Comparison of ENCODE assay signal across 10 cellular contexts in the genomic region with DNA sequence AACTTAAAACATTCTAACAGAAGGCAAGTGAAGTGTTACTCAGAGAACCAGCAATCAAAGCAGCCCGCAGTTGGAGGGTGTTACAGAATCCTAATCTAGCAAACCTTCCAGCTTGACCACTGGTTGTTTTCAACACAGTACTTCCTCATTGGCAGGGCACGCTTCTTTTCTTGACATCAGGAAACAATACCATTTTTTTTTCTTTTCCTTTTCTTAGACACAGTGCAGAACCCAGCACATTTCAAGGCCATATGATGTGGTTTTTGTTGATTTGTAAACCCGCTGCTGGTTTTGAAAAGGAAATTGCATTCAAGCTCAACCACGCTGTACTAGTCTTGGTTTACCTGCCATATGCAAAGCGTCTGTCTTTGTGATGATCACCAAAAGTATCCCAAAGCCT. TPM values are rescaled to one million over a fixed set of nuclear protein-coding genes. Genes with fewer than 3 reads are reported as not detected.
DNase-seq lines count a peak whose midpoint lies in the region; ATAC-seq, FAIRE-seq and TF ChIP-seq lines count a peak whose summit lies in the region.
"Had no signal": no experiment of that assay in that cellular context is flagged by ENCODE, and none has a peak within 500 bp of the region (broad histone marks: within the 10 kb centered on the region; RNA-seq: fewer than 3 reads in every experiment).

No MANE protein-coding gene starts in this region.

- H3K9me3 Mint-ChIP-seq in activated CD4-positive, alpha-beta memory T cell treated with anti-CD3 and anti-CD28 coated beads for 36 hours: no peaks in the 10 kb centered on the region

- intact Hi-C loops in heart right ventricle (cut with DNase I): no loop called here
- intact Hi-C loops in activated CD4-positive, alpha-beta memory T cell treated with anti-CD3 and anti-CD28 coated beads for 36 hours (cut with micrococcal nuclease): no loop called here

- peaks cover 18% of the 10 kb centered on the region for H3K27me3 Mint-ChIP-seq in activated CD4-positive, alpha-beta memory T cell treated with anti-CD3 and anti-CD28 coated beads for 36 hours

- no peak overlapping the region for H2AFZ ChIP-seq in GM23248

- no peak for FAIRE-seq in D721Med (lab: Jason Lieb, UNC)
- FAIRE-seq: TTC549 had no signal

- H3K27me3 ChIP-seq in heart right ventricle (no peaks in the 10 kb centered on the region), stomach smooth muscle (ENCODE audit: control insufficient read depth in 1 of 2, insufficient read depth in 2 of 2, low read length in 2 of 2) (no peaks in the 10 kb centered on the region), GM23248 (replicated peaks; ENCODE audit: insufficient read depth) (no peaks in the 10 kb centered on the region)

- H3K36me3 Mint-ChIP-seq in activated CD4-positive, alpha-beta memory T cell treated with anti-CD3 and anti-CD28 coated beads for 36 hours: no peaks in the 10 kb centered on the region

- H3K27ac ChIP-seq in heart right ventricle (peak overlapping the region in 8 of 10 donors; percentile 11 to 70 (median 44)), stomach smooth muscle (ENCODE audit: low read length) (peak overlapping the region; percentile 12), GM23248 (no peak overlapping the region)
- H3K27ac ChIP-seq: HL-60 had no signal

- WGBS in heart right ventricle, 2 donors: 35 to 44% methylated on average over 5 of the region's 5 CpGs
- 83 to 88% methylated on average over 5 of the region's 5 CpGs for WGBS in GM23248 (ENCODE audit: low coverage in 1 of 2, low lambda C conversion rate in 2 of 2, missing lambda C conversion rate in 2 of 2), 2 experiments

- H3K4me2 ChIP-seq in GM23248 (ENCODE audit: unreplicated experiment): no peak overlapping the region

- peak; percentile 81 for DNase-seq in MV-4-11 (lab: John Stamatoyannopoulos, UW)
- DNase-seq in heart right ventricle: peak in 1 of 2 donors; percentile 33
- DNase-seq in activated CD4-positive, alpha-beta memory T cell treated with anti-CD3 and anti-CD28 coated beads for 36 hours: no peak
- no peak for DNase-seq in D721Med (ENCODE audit: insufficient read length, low spot score)
- DNase-seq in GM23248: no peak
- DNase-seq: EL had no signal

- no peaks in the 10 kb centered on the region for H3K9me2 ChIP-seq in GM23248 (ENCODE audit: insufficient read depth)

- H3K27ac Mint-ChIP-seq in activated CD4-positive, alpha-beta memory T cell treated with anti-CD3 and anti-CD28 coated beads for 36 hours: no peak overlapping the region

- H4K20me1 ChIP-seq in GM23248 (ENCODE audit: insufficient read depth): no peaks in the 10 kb centered on the region

- no peak overlapping the region for H3K9ac ChIP-seq in stomach smooth muscle (ENCODE audit: low read length in 2 of 2)
- H3K9ac ChIP-seq in GM23248: no peak overlapping the region

- ATAC-seq in GM21423 (IDR thresholded peaks at IDR 0.05; ENCODE audit: unreplicated experiment) (peak; percentile 51), heart right ventricle (peak in 7 of 8 donors; percentile 21 to 72 (median 34))

- H3K4me1 ChIP-seq in heart right ventricle: peaks cover under 1 to 95% (median 78%) of the 10 kb centered on the region in 9 donors
- peaks cover 48% of the 10 kb centered on the region for H3K4me1 ChIP-seq in stomach smooth muscle (ENCODE audit: control insufficient read depth, insufficient read depth, low read length)
- peaks cover 29% of the 10 kb centered on the region for H3K4me1 ChIP-seq in GM23248 (ENCODE audit: insufficient read depth)

- no peaks in the 10 kb centered on the region for H3K79me2 ChIP-seq in GM23248 (ENCODE audit: insufficient read depth)

- POLR2A ChIA-PET in activated CD4-positive, alpha-beta memory T cell treated with anti-CD3 and anti-CD28 coated beads for 36 hours (lab: Charles Lee): no interaction called here

- CTCF ChIA-PET in activated CD4-positive, alpha-beta memory T cell treated with anti-CD3 and anti-CD28 coated beads for 36 hours (lab: Charles Lee): interaction anchor here (0.8 kb wide), 1 partner anchor 13 kb away, joined by 3 read pairs; no protein-coding TSS in a partner anchor

- peaks cover 11% of the 10 kb centered on the region for H3K4me1 Mint-ChIP-seq in activated CD4-positive, alpha-beta memory T cell treated with anti-CD3 and anti-CD28 coated beads for 36 hours (ENCODE audit: low read depth)

- H3K9me3 ChIP-seq in heart right ventricle: peaks cover 0 to 6% (median 0%) of the 10 kb centered on the region in 11 donors
- no peaks in the 10 kb centered on the region for H3K9me3 ChIP-seq in stomach smooth muscle (ENCODE audit: control insufficient read depth in 2 of 2, low read length in 2 of 2)
- H3K9me3 ChIP-seq in GM23248 (ENCODE audit: low read depth): no peaks in the 10 kb centered on the region

- in situ Hi-C loops in GM23248 (cut with MboI): no loop called here

- TF ChIP-seq CTCF in heart right ventricle (IDR thresholded peaks at IDR 0.05) (no peak), D721Med (IDR thresholded peaks at IDR 0.05; ENCODE audit: insufficient read depth, missing control alignments) (no peak)

- H3K4me3 Mint-ChIP-seq in activated CD4-positive, alpha-beta memory T cell treated with anti-CD3 and anti-CD28 coated beads for 36 hours: no peak overlapping the region

- H3K36me3 ChIP-seq in heart right ventricle (peaks cover 0 to 13% (median 0%) of the 10 kb centered on the region in 9 donors), stomach smooth muscle (ENCODE audit: control insufficient read depth in 2 of 2, insufficient read depth in 2 of 2, low read length in 2 of 2) (peaks cover 0 to 6% of the 10 kb centered on the region in 2 donors), GM23248 (ENCODE audit: low read depth) (0 out of 2 replicates have a peak, but pooled peaks cover 7% of the 10 kb centered on the region)

- no peak overlapping the region for H3K4me3 ChIP-seq in heart right ventricle
- no peak overlapping the region for H3K4me3 ChIP-seq in stomach smooth muscle (ENCODE audit: low read length in 2 of 2)
- H3K4me3 ChIP-seq in GM23248: no peak overlapping the region

- H3F3A ChIP-seq in GM23248 (ENCODE audit: insufficient read depth): peaks cover 17% of the 10 kb centered on the region

RNA-seq across cellular contexts. Expression of a gene that starts 33.4 kb away (rescaled TPM):
- total RNA-seq in heart right ventricle: 10 to 100 TPM in 9 of 10 donors, 1 to 10 TPM in 1; 7.9 to 20.5 (median 13.4) TPM
- polyA plus RNA-seq in heart right ventricle: 1 to 10 TPM; 4.3 to 7.1 TPM
- not detected for total RNA-seq in activated CD4-positive, alpha-beta memory T cell treated with anti-CD3 and anti-CD28 coated beads for 36 hours
- total RNA-seq in GM23248 (2014; rRNA removed; shearing (Covaris generic)): 14.6 and 16.2 TPM in 2 replicates
- 9.6 and 11.1 TPM in 2 replicates for polyA plus RNA-seq in GM23248 (2016; fragmentation: Nextera tagmentation; extraction: Ambion mirVana)

Comparison
In these comparisons a context has a peak if more than half of its experiments do, and no peak if none do; other contexts are left out.
1. RNA of a gene that starts 33.4 kb away (total RNA-seq): 14.6 to 16.2 TPM in GM23248 and 7.9 to 20.5 TPM in heart right ventricle; not detected in activated CD4-positive, alpha-beta memory T cell treated with anti-CD3 and anti-CD28 coated beads for 36 hours; every median in the first group is over 4 times any median in the second.